8 cellular contexts compared by ENCODE assay signal in genomic region chr16:67966549-67967182, GRCh38. TPM values are rescaled to one million over a fixed set of nuclear protein-coding genes. Genes with fewer than 3 reads are reported as not detected.
DNase-seq lines count a peak whose midpoint lies in the region; ATAC-seq and TF ChIP-seq lines count a peak whose summit lies in the region.

No MANE protein-coding gene starts in this region.

- H3K4me1 ChIP-seq in GM23248 (ENCODE audit: insufficient read depth) (peaks cover 18% of the 10 kb centered on the region), esophagus (ENCODE audit: control insufficient read depth in 2 of 2, insufficient read depth in 2 of 2, low read length in 1 of 2) (peaks cover 13 to 27% of the 10 kb centered on the region in 2 donors), ovary (ENCODE audit: insufficient read depth) (peaks cover 13% of the 10 kb centered on the region)

- in situ Hi-C loops in GM23248 (cut with MboI), result no loop called here

- H2AFZ ChIP-seq in GM23248, result no peak overlapping the region

- H3F3A ChIP-seq in GM23248 (ENCODE audit: insufficient read depth), result peaks cover 4% of the 10 kb centered on the region; the same call in 1 of the 2 replicates

- peaks cover 15% of the 10 kb centered on the region for H3K36me3 ChIP-seq in GM23248 (ENCODE audit: low read depth)
- H3K36me3 ChIP-seq in esophagus (ENCODE audit: control insufficient read depth in 2 of 2, insufficient read depth in 2 of 2, low read length in 1 of 2), result peaks cover 0 to 4% of the 10 kb centered on the region in 2 donors
- no peaks in the 10 kb centered on the region for H3K36me3 ChIP-seq in ovary

- WGBS in GM23248 (ENCODE audit: low coverage in 1 of 2, low lambda C conversion rate in 2 of 2, missing lambda C conversion rate in 2 of 2), 2 experiments, result 24 to 30% methylated on average over 3 of the region's 3 CpGs
- 41 to 57% methylated on average over 3 of the region's 3 CpGs for WGBS in esophagus, 2 donors
- 26 to 37% (median 32%) methylated on average over 3 of the region's 3 CpGs for WGBS in ovary, 3 donors

- ATAC-seq in HG02840 (IDR thresholded peaks at IDR 0.05; ENCODE audit: low FRiP score, unreplicated experiment), result no peak
- ATAC-seq in GM19035 (IDR thresholded peaks at IDR 0.05; ENCODE audit: unreplicated experiment), result no peak

- H3K4me3 ChIP-seq in GM23248 (peak overlapping the region; percentile 94), esophagus (ENCODE audit: low read depth in 1 of 2, low read length in 2 of 2) (peak overlapping the region; percentile 69 to 82), ovary (peak overlapping the region; percentile 68)

- H3K9ac ChIP-seq in GM23248, result peak overlapping the region; percentile 98

- no peaks in the 10 kb centered on the region for H3K9me2 ChIP-seq in GM23248 (ENCODE audit: insufficient read depth)

- peak; percentile 61 for DNase-seq in GM23248
- DNase-seq in RKO (ENCODE audit: low spot score), result peak; percentile 25
- peak in 1 of 5 donors; percentile 38 for DNase-seq in ovary
- no peak for DNase-seq in activated effector memory CD4-positive, alpha-beta T cell treated with anti-CD3 and anti-CD28 coated beads, Interleukin-2, amount 50 U/mL, for 16 hours
- no peak for DNase-seq in DMS79 (lab: John Stamatoyannopoulos, UW)

- TF ChIP-seq POLR2A in ovary (IDR thresholded peaks at IDR 0.05), result no peak

- H4K20me1 ChIP-seq in GM23248 (ENCODE audit: insufficient read depth), result 0 out of 2 replicates have a peak, but pooled peaks cover 3% of the 10 kb centered on the region

- TF ChIP-seq EP300 in ovary (IDR thresholded peaks at IDR 0.05), result no peak

- intact Hi-C loops in ovary (cut with DNase I), result no loop called here

- peak overlapping the region; percentile 99 for H3K4me2 ChIP-seq in GM23248 (ENCODE audit: unreplicated experiment)

- no peaks in the 10 kb centered on the region for H3K9me3 ChIP-seq in GM23248 (ENCODE audit: low read depth)
- H3K9me3 ChIP-seq in esophagus (ENCODE audit: control insufficient read depth in 2 of 2, insufficient read depth in 1 of 2, low read depth in 1 of 2, low read length in 1 of 2), result no peaks in the 10 kb centered on the region
- H3K9me3 ChIP-seq in ovary, result no peaks in the 10 kb centered on the region

- peaks cover 64% of the 10 kb centered on the region for H3K79me2 ChIP-seq in GM23248 (ENCODE audit: insufficient read depth)

- H3K27me3 ChIP-seq in GM23248 (replicated peaks; ENCODE audit: insufficient read depth), result no peaks in the 10 kb centered on the region
- no peaks in the 10 kb centered on the region for H3K27me3 ChIP-seq in esophagus (ENCODE audit: control insufficient read depth in 1 of 2, insufficient read depth in 2 of 2, low read length in 2 of 2)
- no peaks in the 10 kb centered on the region for H3K27me3 ChIP-seq in ovary

- peak overlapping the region; percentile 80 for H3K27ac ChIP-seq in GM23248
- peak overlapping the region; percentile 21 to 95 for H3K27ac ChIP-seq in esophagus (ENCODE audit: low read depth in 2 of 2, low read length in 1 of 2)
- H3K27ac ChIP-seq in ovary, result peak overlapping the region; percentile 34 to 70

- no peak for TF ChIP-seq CTCF in ovary (IDR thresholded peaks at IDR 0.05)

RNA-seq across cellular contexts. Expression of gene SLC12A4, which starts 1.8 kb away (rescaled TPM):
- 93.2 and 101 TPM in 2 replicates for total RNA-seq in GM23248 (2014; rRNA removed; shearing (Covaris generic))
- polyA plus RNA-seq in GM23248 (2016; fragmentation: Nextera tagmentation; extraction: Ambion mirVana), result 57.5 and 63.0 TPM in 2 replicates
- polyA plus RNA-seq in esophagus, result 10 to 100 TPM in 1 of 2 donors, 1 to 10 TPM in 1; 9.1 to 17.4 TPM
- 10 to 100 TPM; 27.7 to 85.6 (median 56.5) TPM for total RNA-seq in ovary
- 10 to 100 TPM; 29.7 to 48.7 TPM for polyA plus RNA-seq in ovary

RNA-seq across cellular contexts. Expression of gene DPEP3, which starts 13.6 kb away (rescaled TPM):
- not detected in 2 replicates for total RNA-seq in GM23248 (2014; rRNA removed; shearing (Covaris generic))
- polyA plus RNA-seq in GM23248 (2016; fragmentation: Nextera tagmentation; extraction: Ambion mirVana), result not detected in 2 replicates
- polyA plus RNA-seq in esophagus, result under 1 TPM in 1 of 2 donors, not detected in 1; 0.01 TPM
- total RNA-seq in ovary, result under 1 TPM in 1 of 7 donors, not detected in 6; 0.23 TPM
- polyA plus RNA-seq in ovary, result under 1 TPM in 1 of 2 donors, not detected in 1; 0.05 TPM

RNA-seq across cellular contexts. Expression of gene LCAT, which starts 22.7 kb away (rescaled TPM):
- 15.9 and 19.1 TPM in 2 replicates for total RNA-seq in GM23248 (2014; rRNA removed; shearing (Covaris generic))
- 5.3 and 5.4 TPM in 2 replicates for polyA plus RNA-seq in GM23248 (2016; fragmentation: Nextera tagmentation; extraction: Ambion mirVana)
- polyA plus RNA-seq in esophagus, result 10 to 100 TPM in 1 of 2 donors, 1 to 10 TPM in 1; 6.2 to 22.9 TPM
- 10 to 100 TPM; 10.5 to 31.2 (median 22.0) TPM for total RNA-seq in ovary
- 10 to 100 TPM in 1 of 2 donors, 1 to 10 TPM in 1; 7.5 to 15.0 TPM for polyA plus RNA-seq in ovary

RNA-seq across cellular contexts. Expression of gene PSMB10, which starts 30.0 kb away (rescaled TPM):
- 18.9 and 24.8 TPM in 2 replicates for total RNA-seq in GM23248 (2014; rRNA removed; shearing (Covaris generic))
- polyA plus RNA-seq in GM23248 (2016; fragmentation: Nextera tagmentation; extraction: Ambion mirVana), result 49.8 and 55.1 TPM in 2 replicates
- polyA plus RNA-seq in esophagus, result 10 to 100 TPM; 39.5 to 54.8 TPM
- 10 to 100 TPM; 26.2 to 64.4 (median 50.8) TPM for total RNA-seq in ovary
- 10 to 100 TPM in 1 of 2 donors, 1 to 10 TPM in 1; 5.8 to 63.1 TPM for polyA plus RNA-seq in ovary

RNA-seq across cellular contexts. Expression of gene DPEP2, which starts 32.6 kb away (rescaled TPM):
- total RNA-seq in GM23248 (2014; rRNA removed; shearing (Covaris generic)), result not detected in 2 replicates
- polyA plus RNA-seq in GM23248 (2016; fragmentation: Nextera tagmentation; extraction: Ambion mirVana) (not detected in 2 replicates), esophagus (under 1 TPM; 0.41 to 0.57 TPM), ovary (1 to 10 TPM in 1 of 2 donors, under 1 TPM in 1; 0.76 to 3.1 TPM)
- 1 to 10 TPM in 2 of 7 donors, under 1 TPM in 3, not detected in 2; 0.33 to 1.9 (median 0.99) TPM for total RNA-seq in ovary

Comparison
In these comparisons a context has a peak if more than half of its experiments do, and no peak if none do; other contexts are left out.
1. DNase-seq: peak in GM23248 (single experiment) and RKO (single experiment); none in activated effector memory CD4-positive, alpha-beta T cell treated with anti-CD3 and anti-CD28 coated beads, Interleukin-2, amount 50 U/mL, for 16 hours (single experiment) and DMS79 (single experiment).
2. Peak in every context shown above with its lines, with median percentiles within 50 percentile points of each other: H3K27ac ChIP-seq and H3K4me3 ChIP-seq.